8 cellular contexts compared by ENCODE assay signal in genomic region chr16:88743693-88744519, GRCh38. TPM values are rescaled to one million over a fixed set of nuclear protein-coding genes. Genes with fewer than 3 reads are reported as not detected.
A peak's percentile ranks its signal among the peaks of the same experiment; 100 is the strongest.
DNase-seq lines count a peak whose midpoint lies in the region; ATAC-seq, FAIRE-seq and TF ChIP-seq lines count a peak whose summit lies in the region.

No MANE protein-coding gene starts in this region.

- no peak overlapping the region for H3K4me3 ChIP-seq in right atrium auricular region

- intact Hi-C loops in sciatic nerve (cut with DNase I), result loop anchor here (2.0 to 10.0 kb wide), 2 partner anchors 41 to 421 kb away; partner anchors contain the start of gene PIEZO1

- H3K9me3 ChIP-seq in right atrium auricular region, result no peaks in the 10 kb centered on the region

- no peak overlapping the region for H3K27ac ChIP-seq in right atrium auricular region

- no peaks in the 10 kb centered on the region for H3K27me3 ChIP-seq in right atrium auricular region

- H3K4me1 ChIP-seq in right atrium auricular region, result peaks cover 0 to 37% of the 10 kb centered on the region in 2 donors

- H3K36me3 ChIP-seq in right atrium auricular region, result no peaks in the 10 kb centered on the region

- FAIRE-seq in HTR-8/SVneo (lab: Jason Lieb, UNC), result peak; percentile 78

- peak; percentile 74 to 92 for TF ChIP-seq CTCF in right atrium auricular region (IDR thresholded peaks at IDR 0.05)

- ATAC-seq in sciatic nerve, result peak; percentile 73
- no peak for ATAC-seq in GM19397 (IDR thresholded peaks at IDR 0.05; ENCODE audit: unreplicated experiment)
- ATAC-seq in GM21737 (IDR thresholded peaks at IDR 0.05; ENCODE audit: unreplicated experiment), result no peak

- peak; percentile 39 for DNase-seq in COLO829 (ENCODE audit: low spot score)
- peak; percentile 80 for DNase-seq in HTR-8/SVneo (ENCODE audit: insufficient read length, low spot score)
- peak; percentile 54 to 70 (median 64) for DNase-seq in T-helper 2 cell
- peak in 48 of 58 donors; percentile 5 to 78 (median 37) for DNase-seq in anterior cingulate cortex (lab: John Stamatoyannopoulos, UW)
- DNase-seq in right atrium auricular region (ENCODE audit: low spot score), result peak; percentile 79
- DNase-seq in sciatic nerve (ENCODE audit: low spot score), result peak; percentile 90

RNA-seq across cellular contexts. Expression of gene CTU2, which starts 37.6 kb away (rescaled TPM):
- total RNA-seq in right atrium auricular region (1 to 10 TPM; 7.1 to 8.2 TPM), sciatic nerve (20.6 TPM)

RNA-seq across cellular contexts. Expression of gene RNF166, which starts 37.7 kb away (rescaled TPM):
- total RNA-seq in right atrium auricular region (10 to 100 TPM; 16.9 to 19.4 TPM), sciatic nerve (28.6 TPM)

RNA-seq across cellular contexts. Expression of gene PIEZO1, which starts 41.1 kb away (rescaled TPM):
- 10 to 100 TPM; 37.7 to 73.2 TPM for total RNA-seq in right atrium auricular region
- total RNA-seq in sciatic nerve, result 111 TPM

RNA-seq across cellular contexts. Expression of gene SNAI3, which starts 57.6 kb away (rescaled TPM):
- total RNA-seq in right atrium auricular region (1 to 10 TPM; 1.0 to 1.6 TPM), sciatic nerve (0.53 TPM)

RNA-seq across cellular contexts. Expression of gene CDT1, which starts 59.7 kb away (rescaled TPM):
- total RNA-seq in right atrium auricular region (1 to 10 TPM in 1 of 2 donors, under 1 TPM in 1; 0.39 to 1.3 TPM), sciatic nerve (0.76 TPM)

Comparison
In these comparisons a context has a peak if more than half of its experiments do, and no peak if none do; other contexts are left out.
1. DNase-seq: peak in every context shown above with its lines; median percentile 90 in sciatic nerve; 80 in HTR-8/SVneo; 79 in right atrium auricular region; 64 in T-helper 2 cell; 39 in COLO829; 37 in anterior cingulate cortex.